In the genomic region with DNA sequence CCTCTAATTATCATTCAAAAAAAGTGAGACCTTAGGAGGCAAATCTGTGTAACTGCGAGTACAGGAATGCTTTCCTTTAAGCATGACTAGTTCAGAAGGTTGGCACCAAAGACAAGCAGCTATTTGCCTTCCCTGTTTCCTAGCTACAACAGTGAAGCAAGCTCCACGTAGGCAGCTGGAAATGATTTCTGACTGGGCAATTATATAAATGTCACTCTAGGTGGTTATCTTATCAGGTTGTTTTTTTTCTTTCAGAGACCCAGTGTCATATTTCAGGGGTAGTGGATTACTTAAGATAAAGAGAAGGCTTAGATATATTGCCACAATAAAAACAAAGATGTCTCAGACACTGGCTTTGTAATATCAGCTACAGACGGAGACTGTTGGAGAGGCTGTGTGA, we compare ENCODE assay signal across 20 cellular contexts.
A peak's percentile ranks its signal among the peaks of the same experiment; 100 is the strongest.
DNase-seq lines count a peak whose midpoint lies in the region; ATAC-seq, FAIRE-seq and TF ChIP-seq lines count a peak whose summit lies in the region.
"Had no signal": no experiment of that assay in that cellular context is flagged by ENCODE, and none has a peak within 500 bp of the region (broad histone marks: within the 10 kb centered on the region; RNA-seq: fewer than 3 reads in every experiment).

No MANE protein-coding gene starts in this region.

- H3K4me3 ChIP-seq in colonic mucosa = no peak overlapping the region
- H3K4me3 ChIP-seq in pancreas = no peak overlapping the region
- H3K4me3 ChIP-seq in HepG2 (replicated peaks in 1 of 3; ENCODE audit: insufficient read depth in 1 of 3, low read depth in 2 of 3, low read length in 3 of 3) = no peak overlapping the region
- H3K4me3 ChIP-seq: spleen, vagina had no signal

- H3K4me3 Mint-ChIP-seq in immature natural killer cell = no peak overlapping the region
- H3K4me3 Mint-ChIP-seq: activated naive CD8-positive, alpha-beta T cell treated with anti-CD3 and anti-CD28 coated beads, Interleukin-2, amount 10 ng/mL, durations not matched to agents 7 days and 5 days; stimulated activated naive CD8-positive, alpha-beta T cell treated with anti-CD3 and anti-CD28 coated beads, Interleukin-15, Interleukin-2, amounts not matched to agents 100 ng/mL and 50 ng/mL, for 24 hours had no signal

- H3K27ac ChIP-seq in colonic mucosa = no peak overlapping the region
- no peak overlapping the region for H3K27ac ChIP-seq in pancreas
- H3K27ac ChIP-seq in HepG2 (ENCODE audit: extremely low read length, insufficient read depth, low read length) = no peak overlapping the region
- H3K27ac ChIP-seq: foreskin keratinocyte, spleen, vagina had no signal

- WGBS in pancreas, 2 donors = 9 to 11% methylated on average over 3 of the region's 3 CpGs
- 8% methylated on average over 3 of the region's 3 CpGs for WGBS in HepG2 (ENCODE audit: low lambda C conversion rate)

- no peaks in the 10 kb centered on the region for H3K4me1 Mint-ChIP-seq in immature natural killer cell
- H3K4me1 Mint-ChIP-seq: activated naive CD8-positive, alpha-beta T cell treated with anti-CD3 and anti-CD28 coated beads, Interleukin-2, amount 10 ng/mL, durations not matched to agents 7 days and 5 days had no signal

- in situ Hi-C loops in HepG2 (cut with HindIII; ENCODE audit: extremely low pct_ligation_motif_present, low pct_unique_long_range_greater_than_20kb) = no loop called here

- H3K27me3 ChIP-seq in colonic mucosa (no peaks in the 10 kb centered on the region), pancreas (no peaks in the 10 kb centered on the region), HepG2 (ENCODE audit: control insufficient read depth in 1 of 2, insufficient read depth in 2 of 2, low read length in 2 of 2) (no peaks in the 10 kb centered on the region)
- H3K27me3 ChIP-seq: foreskin keratinocyte, spleen, vagina had no signal

- ATAC-seq in pancreas (peak in 3 of 4 donors; percentile 50 to 80 (median 70)), GM18861 (IDR thresholded peaks at IDR 0.05; ENCODE audit: unreplicated experiment) (no peak), HepG2 (no peak)
- ATAC-seq: foreskin keratinocyte, HCT116 had no signal

- no peak for TF ChIP-seq POLR2A in HepG2 (IDR thresholded peaks at IDR 0.05; ENCODE audit: insufficient read depth in 1 of 2, low read depth in 2 of 2, low read length in 2 of 2)

- TF ChIP-seq EP300 in HepG2 (IDR thresholded peaks at IDR 0.05; ENCODE audit: low read depth in 2 of 2, low read length in 2 of 2) = no peak
- no peak for TF ChIP-seq EP300 in HepG2 (CRISPR knock-in tag; IDR thresholded peaks at IDR 0.05; ENCODE audit: borderline replicate concordance)

- peaks cover 8 to 40% (median 20%) of the 10 kb centered on the region in 6 donors for H3K9me3 Mint-ChIP-seq in immature natural killer cell

- no peak for TF ChIP-seq CTCF in colonic mucosa (IDR thresholded peaks at IDR 0.05)
- TF ChIP-seq CTCF in pancreas (IDR thresholded peaks at IDR 0.05) = no peak
- TF ChIP-seq CTCF in HepG2 (CRISPR knock-in tag; IDR thresholded peaks at IDR 0.05) = no peak

- H3K4me2 ChIP-seq in HepG2 (ENCODE audit: low read depth, low read length) = no peak overlapping the region

- intact Hi-C loops in colonic mucosa (cut with DNase I) = no loop called here
- intact Hi-C loops in pancreas (cut with DNase I) = no loop called here
- intact Hi-C loops in HepG2 (cut with micrococcal nuclease; ENCODE audit: unreplicated experiment) = no loop called here

- no peak overlapping the region for H2AFZ ChIP-seq in HepG2 (ENCODE audit: low read length)

- no TSS peak for BruUV-seq in HepG2 (replicated peaks; lab: Mats Ljungman, UMichigan)

- DNase-seq in DMS153 (lab: John Stamatoyannopoulos, UW) (peak; percentile 58), NCI-H1436 treated with DMSO at 0.1 percent for 48 hours (lab: John Stamatoyannopoulos, UW) (peak; percentile 60), colonic mucosa (peak; percentile 24), pancreas (peak in 1 of 6 donors; percentile 6), immature natural killer cell (no peak), HepG2 (ENCODE audit: low spot score) (no peak)
- DNase-seq: activated CD4-positive, alpha-beta T cell treated with anti-CD3 and anti-CD28 coated beads for 48 hours; activated naive CD8-positive, alpha-beta T cell treated with anti-CD3 and anti-CD28 coated beads, Interleukin-2, amount 10 ng/mL, durations not matched to agents 7 days and 5 days; activated T-cell treated with anti-CD3 and anti-CD28 coated beads, Interleukin-2, amount 50 U/mL, for 1 hour; C1 segment of cervical spinal cord; IMR-90; NK-92 treated with Interleukin-12 subunit alpha and Interleukin-12 subunit beta, amount 100 ng/mL, for 24 hours; occipital lobe; spleen had no signal

- no peaks in the 10 kb centered on the region for H3K9me3 ChIP-seq in colonic mucosa
- H3K9me3 ChIP-seq in pancreas = no peaks in the 10 kb centered on the region
- H3K9me3 ChIP-seq in HepG2 (ENCODE audit: low read length) = no peaks in the 10 kb centered on the region
- H3K9me3 ChIP-seq: vagina had no signal

- POLR2A ChIA-PET in HepG2 (lab: Yijun Ruan, JAX) = no interaction called here

- FAIRE-seq in pancreas (lab: Jason Lieb, UNC) = no peak
- FAIRE-seq in HepG2 (lab: Jason Lieb, UNC) = no peak
- FAIRE-seq: endometrium had no signal

- no peak for TF ChIP-seq RAD21 in HepG2 (CRISPR knock-in tag; IDR thresholded peaks at IDR 0.05)

- CTCF ChIA-PET in HepG2 (lab: Yijun Ruan, JAX; ENCODE audit: low intra/inter-chr PET ratio, low total read pairs) = no interaction called here

- no peak overlapping the region for H3K9ac ChIP-seq in colonic mucosa (ENCODE audit: low read depth in 2 of 2, low read length in 2 of 2)
- H3K9ac ChIP-seq in HepG2 (ENCODE audit: insufficient read depth, low read depth, low read length) = no peak overlapping the region

- H3K27me3 Mint-ChIP-seq in immature natural killer cell (ENCODE audit: low read depth in 3 of 3) = no peaks in the 10 kb centered on the region
- H3K27me3 Mint-ChIP-seq: activated naive CD8-positive, alpha-beta T cell treated with anti-CD3 and anti-CD28 coated beads, Interleukin-2, amount 10 ng/mL, durations not matched to agents 7 days and 5 days; stimulated activated naive CD8-positive, alpha-beta T cell treated with anti-CD3 and anti-CD28 coated beads, Interleukin-15, Interleukin-2, amounts not matched to agents 100 ng/mL and 50 ng/mL, for 24 hours had no signal

- H3K27ac Mint-ChIP-seq in immature natural killer cell = no peak overlapping the region
- H3K27ac Mint-ChIP-seq: activated naive CD8-positive, alpha-beta T cell treated with anti-CD3 and anti-CD28 coated beads, Interleukin-2, amount 10 ng/mL, durations not matched to agents 7 days and 5 days; stimulated activated naive CD8-positive, alpha-beta T cell treated with anti-CD3 and anti-CD28 coated beads, Interleukin-15, Interleukin-2, amounts not matched to agents 100 ng/mL and 50 ng/mL, for 24 hours had no signal

- H3K4me1 ChIP-seq in colonic mucosa = no peaks in the 10 kb centered on the region
- H3K4me1 ChIP-seq in pancreas = no peaks in the 10 kb centered on the region
- no peaks in the 10 kb centered on the region for H3K4me1 ChIP-seq in HepG2 (ENCODE audit: insufficient read depth, low read length)
- H3K4me1 ChIP-seq: foreskin keratinocyte, spleen, vagina had no signal

- H4K20me1 ChIP-seq in HepG2 (ENCODE audit: insufficient read depth, low read length) = no peaks in the 10 kb centered on the region

- H3K36me3 ChIP-seq in colonic mucosa = no peaks in the 10 kb centered on the region
- H3K36me3 ChIP-seq in pancreas = no peaks in the 10 kb centered on the region
- no peaks in the 10 kb centered on the region for H3K36me3 ChIP-seq in HepG2 (replicated peaks in 1 of 2; ENCODE audit: control insufficient read depth in 1 of 2, insufficient read depth in 2 of 2, low read length in 2 of 2)
- H3K36me3 ChIP-seq: spleen, vagina had no signal

- H3K79me2 ChIP-seq in HepG2 (ENCODE audit: insufficient read depth, low read length) = no peaks in the 10 kb centered on the region

- H3K36me3 Mint-ChIP-seq in immature natural killer cell = no peaks in the 10 kb centered on the region
- H3K36me3 Mint-ChIP-seq: activated naive CD8-positive, alpha-beta T cell treated with anti-CD3 and anti-CD28 coated beads, Interleukin-2, amount 10 ng/mL, durations not matched to agents 7 days and 5 days had no signal

TF ChIP-seq in HepG2, 621 proteins besides CTCF, POLR2A, EP300 and RAD21 (continues in another document):
- TF ChIP-seq, protein P1, sequence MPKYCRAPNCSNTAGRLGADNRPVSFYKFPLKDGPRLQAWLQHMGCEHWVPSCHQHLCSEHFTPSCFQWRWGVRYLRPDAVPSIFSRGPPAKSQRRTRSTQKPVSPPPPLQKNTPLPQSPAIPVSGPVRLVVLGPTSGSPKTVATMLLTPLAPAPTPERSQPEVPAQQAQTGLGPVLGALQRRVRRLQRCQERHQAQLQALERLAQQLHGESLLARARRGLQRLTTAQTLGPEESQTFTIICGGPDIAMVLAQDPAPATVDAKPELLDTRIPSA (CRISPR knock-in tag; IDR thresholded peaks at IDR 0.05; ENCODE audit: borderline replicate concordance) = no peak
- TF ChIP-seq ZKSCAN5 (CRISPR knock-in tag; IDR thresholded peaks at IDR 0.05) = no peak
- TF ChIP-seq, protein P2, sequence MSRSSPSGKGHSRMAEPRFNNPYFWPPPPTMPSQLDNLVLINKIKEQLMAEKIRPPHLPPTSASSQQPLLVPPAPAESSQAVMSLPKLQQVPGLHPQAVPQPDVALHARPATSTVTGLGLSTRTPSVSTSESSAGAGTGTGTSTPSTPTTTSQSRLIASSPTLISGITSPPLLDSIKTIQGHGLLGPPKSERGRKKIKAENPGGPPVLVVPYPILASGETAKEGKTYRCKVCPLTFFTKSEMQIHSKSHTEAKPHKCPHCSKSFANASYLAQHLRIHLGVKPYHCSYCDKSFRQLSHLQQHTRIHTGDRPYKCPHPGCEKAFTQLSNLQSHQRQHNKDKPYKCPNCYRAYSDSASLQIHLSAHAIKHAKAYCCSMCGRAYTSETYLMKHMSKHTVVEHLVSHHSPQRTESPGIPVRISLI (CRISPR knock-in tag; IDR thresholded peaks at IDR 0.05; ENCODE audit: borderline replicate concordance) = no peak
- no peak for TF ChIP-seq ISL2 (CRISPR knock-in tag; IDR thresholded peaks at IDR 0.05)
- no peak for TF ChIP-seq POLR2AphosphoS5 (IDR thresholded peaks at IDR 0.05; ENCODE audit: low read depth, low read length)
- TF ChIP-seq TGIF2 (CRISPR knock-in tag; IDR thresholded peaks at IDR 0.05) = no peak

Comparison
In these comparisons a context has a peak if more than half of its experiments do, and no peak if none do; other contexts are left out.
1. DNase-seq: peak in DMS153 (single experiment), NCI-H1436 treated with DMSO at 0.1 percent for 48 hours (single experiment) and colonic mucosa (single experiment); none in immature natural killer cell (0 of 3) and HepG2 (single experiment).
2. ATAC-seq: peak in pancreas (3 of 4); none in GM18861 (single experiment) and HepG2 (single experiment).